Comparison of ENCODE assay signal across 14 cellular contexts in the genomic region with DNA sequence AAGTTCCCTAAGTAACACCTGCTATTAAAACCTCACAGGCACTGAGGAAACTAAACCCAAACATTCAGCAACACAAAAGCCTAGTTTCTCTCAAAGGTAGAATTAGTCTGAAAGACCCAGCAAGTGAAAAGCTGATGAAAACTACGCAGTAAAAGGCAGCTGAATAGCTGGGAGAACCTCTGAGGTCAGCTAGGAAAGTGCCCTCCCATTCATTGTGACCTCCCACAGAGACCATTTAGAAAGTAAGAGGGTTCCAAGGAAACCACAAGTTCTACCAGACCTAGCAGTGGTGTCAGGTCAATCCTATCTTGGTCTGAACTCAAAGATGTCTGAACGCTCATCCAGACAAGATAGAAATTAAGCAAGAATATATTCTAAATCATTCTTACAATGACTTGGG.
"Had no signal": no experiment of that assay in that cellular context is flagged by ENCODE, and none has a peak within 500 bp of the region (broad histone marks: within the 10 kb centered on the region; RNA-seq: fewer than 3 reads in every experiment).

No MANE protein-coding gene starts in this region.

- H3K27ac Mint-ChIP-seq: activated CD4-positive, alpha-beta memory T cell treated with anti-CD3 and anti-CD28 coated beads for 36 hours; activated naive CD8-positive, alpha-beta T cell treated with anti-CD3 and anti-CD28 coated beads for 36 hours; natural killer cell treated with Interleukin-12 subunit alpha and Interleukin-12 subunit beta and Interleukin-15 and Interleukin-18, amount 100 ng/mL, for 72 hours had no signal

- H3K4me1 ChIP-seq: esophagus squamous epithelium, left lung had no signal

- H3K27me3 Mint-ChIP-seq: activated CD4-positive, alpha-beta memory T cell treated with anti-CD3 and anti-CD28 coated beads for 36 hours; activated naive CD8-positive, alpha-beta T cell treated with anti-CD3 and anti-CD28 coated beads for 36 hours; natural killer cell treated with Interleukin-12 subunit alpha and Interleukin-12 subunit beta and Interleukin-15 and Interleukin-18, amount 100 ng/mL, for 72 hours had no signal

- H3K27ac ChIP-seq: brain microvascular endothelial cell, dorsolateral prefrontal cortex, esophagus squamous epithelium, left lung, upper lobe of left lung had no signal

- H3K4me3 ChIP-seq: dorsolateral prefrontal cortex, esophagus squamous epithelium, left lung, upper lobe of left lung had no signal

- ATAC-seq: left lung; natural killer cell treated with Interleukin-12 subunit alpha and Interleukin-12 subunit beta and Interleukin-15 and Interleukin-18, amount 100 ng/mL, for 72 hours had no signal

- H3K27me3 ChIP-seq: brain microvascular endothelial cell, dorsolateral prefrontal cortex, esophagus squamous epithelium, left lung, upper lobe of left lung had no signal

- H3K4me3 Mint-ChIP-seq: activated CD4-positive, alpha-beta memory T cell treated with anti-CD3 and anti-CD28 coated beads for 36 hours; activated naive CD8-positive, alpha-beta T cell treated with anti-CD3 and anti-CD28 coated beads for 36 hours; natural killer cell treated with Interleukin-12 subunit alpha and Interleukin-12 subunit beta and Interleukin-15 and Interleukin-18, amount 100 ng/mL, for 72 hours had no signal

- DNase-seq: activated CD4-positive, alpha-beta memory T cell treated with anti-CD3 and anti-CD28 coated beads for 36 hours; activated CD4-positive, alpha-beta T cell treated with anti-CD3 and anti-CD28 coated beads for 1 hour; activated gamma-delta T cell treated with Interleukin-2 at 50 U/mL for 16 hours; activated naive CD8-positive, alpha-beta T cell treated with anti-CD3 and anti-CD28 coated beads for 36 hours; activated T-cell treated with anti-CD3 and anti-CD28 coated beads, Interleukin-2, amount 50 U/mL, for 48 hours; brain microvascular endothelial cell; dorsolateral prefrontal cortex; esophagus squamous epithelium; foreskin fibroblast; left lung; stimulated activated CD4-positive, alpha-beta T cell treated with anti-CD3 and anti-CD28 coated beads, Interleukin-2, amount 100 ng/mL, for 48 hours; stimulated activated naive CD4-positive, alpha-beta T cell treated with Interleukin-2 at 50 U/mL for 16 hours; upper lobe of left lung had no signal

- H3K36me3 ChIP-seq: brain microvascular endothelial cell, upper lobe of left lung had no signal
